In genomic region chr16:10352262-10352661, GRCh38 we compare ENCODE assay signal across 6 cellular contexts. TPM values are rescaled to one million over a fixed set of nuclear protein-coding genes. Genes with fewer than 3 reads are reported as not detected.
"Had no signal": no experiment of that assay in that cellular context is flagged by ENCODE, and none has a peak within 500 bp of the region (broad histone marks: within the 10 kb centered on the region; RNA-seq: fewer than 3 reads in every experiment).

No MANE protein-coding gene starts in this region.

- H3K9ac ChIP-seq: GM23248 had no signal

- H3K4me3 ChIP-seq: GM23248 had no signal

- DNase-seq: GM23248, GOT3, H9, HCEC 1CT, KG1 had no signal

- H3K27ac ChIP-seq: GM23248 had no signal

- H2AFZ ChIP-seq: GM23248 had no signal

RNA-seq across cellular contexts. Expression of gene ATF7IP2, which starts 33.6 kb away (rescaled TPM):
- total RNA-seq: H4 had no signal
